In the genomic region with DNA sequence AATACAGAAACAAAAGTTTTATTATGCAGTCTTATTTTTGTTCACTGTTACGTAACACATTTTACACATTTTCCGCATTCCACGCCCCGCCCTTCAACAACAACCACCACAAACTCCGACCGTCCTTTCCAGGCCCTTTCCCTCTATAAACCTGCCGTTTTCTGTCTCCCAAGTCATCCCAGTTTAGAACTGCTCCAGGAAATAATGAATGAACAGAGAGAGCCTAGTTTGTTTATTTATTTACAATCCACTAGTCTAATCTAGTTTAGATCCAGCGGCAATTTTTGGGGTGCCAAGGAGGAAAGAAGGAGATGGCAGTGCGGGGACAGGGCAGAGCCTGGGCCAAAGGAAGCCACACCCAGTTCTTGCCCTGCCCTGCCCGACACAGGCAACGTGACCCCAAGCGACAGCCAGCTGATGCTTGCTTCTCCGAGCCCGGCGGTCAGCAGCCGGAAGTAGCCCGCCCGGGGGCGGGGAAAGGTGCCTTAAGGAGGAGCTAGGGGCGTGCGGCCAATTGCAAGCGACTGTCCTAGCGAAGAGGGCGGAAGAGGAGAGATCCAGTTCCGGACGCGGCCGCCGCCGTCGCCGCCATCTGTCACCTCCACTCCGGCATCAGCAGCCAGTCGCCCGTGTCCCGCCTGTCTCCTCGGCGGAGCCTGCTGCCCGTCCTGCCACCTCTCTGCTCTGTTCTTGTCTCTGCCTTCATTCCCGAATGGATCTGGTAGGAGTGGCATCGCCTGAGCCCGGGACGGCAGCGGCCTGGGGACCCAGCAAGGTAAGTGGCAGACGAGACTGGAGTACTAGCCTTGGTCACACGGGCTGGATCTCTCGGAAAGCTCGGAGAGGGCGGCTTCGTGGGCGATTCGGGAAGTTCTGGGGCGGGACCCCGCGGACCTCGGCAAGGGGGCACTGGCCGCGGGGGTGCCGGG, we compare ENCODE assay signal across 1 cellular context.
A peak's percentile ranks its signal among the peaks of the same experiment; 100 is the strongest.
TF ChIP-seq lines count a peak whose summit lies in the region.

A gene with protein sequence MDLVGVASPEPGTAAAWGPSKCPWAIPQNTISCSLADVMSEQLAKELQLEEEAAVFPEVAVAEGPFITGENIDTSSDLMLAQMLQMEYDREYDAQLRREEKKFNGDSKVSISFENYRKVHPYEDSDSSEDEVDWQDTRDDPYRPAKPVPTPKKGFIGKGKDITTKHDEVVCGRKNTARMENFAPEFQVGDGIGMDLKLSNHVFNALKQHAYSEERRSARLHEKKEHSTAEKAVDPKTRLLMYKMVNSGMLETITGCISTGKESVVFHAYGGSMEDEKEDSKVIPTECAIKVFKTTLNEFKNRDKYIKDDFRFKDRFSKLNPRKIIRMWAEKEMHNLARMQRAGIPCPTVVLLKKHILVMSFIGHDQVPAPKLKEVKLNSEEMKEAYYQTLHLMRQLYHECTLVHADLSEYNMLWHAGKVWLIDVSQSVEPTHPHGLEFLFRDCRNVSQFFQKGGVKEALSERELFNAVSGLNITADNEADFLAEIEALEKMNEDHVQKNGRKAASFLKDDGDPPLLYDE (plus strand): TSS at position 560 of the 929 bp plus-strand sequence. CDS start 153 bp downstream, at position 713.

TF ChIP-seq in K562, 482 proteins besides CTCF, POLR2A, EP300 and RAD21 (continued from another document and continues in another):
- TF ChIP-seq, protein P1, sequence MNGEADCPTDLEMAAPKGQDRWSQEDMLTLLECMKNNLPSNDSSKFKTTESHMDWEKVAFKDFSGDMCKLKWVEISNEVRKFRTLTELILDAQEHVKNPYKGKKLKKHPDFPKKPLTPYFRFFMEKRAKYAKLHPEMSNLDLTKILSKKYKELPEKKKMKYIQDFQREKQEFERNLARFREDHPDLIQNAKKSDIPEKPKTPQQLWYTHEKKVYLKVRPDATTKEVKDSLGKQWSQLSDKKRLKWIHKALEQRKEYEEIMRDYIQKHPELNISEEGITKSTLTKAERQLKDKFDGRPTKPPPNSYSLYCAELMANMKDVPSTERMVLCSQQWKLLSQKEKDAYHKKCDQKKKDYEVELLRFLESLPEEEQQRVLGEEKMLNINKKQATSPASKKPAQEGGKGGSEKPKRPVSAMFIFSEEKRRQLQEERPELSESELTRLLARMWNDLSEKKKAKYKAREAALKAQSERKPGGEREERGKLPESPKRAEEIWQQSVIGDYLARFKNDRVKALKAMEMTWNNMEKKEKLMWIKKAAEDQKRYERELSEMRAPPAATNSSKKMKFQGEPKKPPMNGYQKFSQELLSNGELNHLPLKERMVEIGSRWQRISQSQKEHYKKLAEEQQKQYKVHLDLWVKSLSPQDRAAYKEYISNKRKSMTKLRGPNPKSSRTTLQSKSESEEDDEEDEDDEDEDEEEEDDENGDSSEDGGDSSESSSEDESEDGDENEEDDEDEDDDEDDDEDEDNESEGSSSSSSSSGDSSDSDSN (IDR thresholded peaks at IDR 0.05; ENCODE audit: borderline replicate concordance in 1 of 2, low read depth in 2 of 2, low read length in 2 of 2), result 0 out of 4 replicates have a peak, but pooled peaks of 1 of the 2 experiments have one; percentile 18
- peak; percentile 89 for TF ChIP-seq CHD1 (IDR thresholded peaks at IDR 0.05; ENCODE audit: low read length)
- TF ChIP-seq, protein P2, sequence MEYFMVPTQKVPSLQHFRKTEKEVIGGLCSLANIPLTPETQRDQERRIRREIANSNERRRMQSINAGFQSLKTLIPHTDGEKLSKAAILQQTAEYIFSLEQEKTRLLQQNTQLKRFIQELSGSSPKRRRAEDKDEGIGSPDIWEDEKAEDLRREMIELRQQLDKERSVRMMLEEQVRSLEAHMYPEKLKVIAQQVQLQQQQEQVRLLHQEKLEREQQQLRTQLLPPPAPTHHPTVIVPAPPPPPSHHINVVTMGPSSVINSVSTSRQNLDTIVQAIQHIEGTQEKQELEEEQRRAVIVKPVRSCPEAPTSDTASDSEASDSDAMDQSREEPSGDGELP (CRISPR knock-in tag; IDR thresholded peaks at IDR 0.05; ENCODE audit: borderline replicate concordance), result peak; percentile 100
- TF ChIP-seq, protein P3, sequence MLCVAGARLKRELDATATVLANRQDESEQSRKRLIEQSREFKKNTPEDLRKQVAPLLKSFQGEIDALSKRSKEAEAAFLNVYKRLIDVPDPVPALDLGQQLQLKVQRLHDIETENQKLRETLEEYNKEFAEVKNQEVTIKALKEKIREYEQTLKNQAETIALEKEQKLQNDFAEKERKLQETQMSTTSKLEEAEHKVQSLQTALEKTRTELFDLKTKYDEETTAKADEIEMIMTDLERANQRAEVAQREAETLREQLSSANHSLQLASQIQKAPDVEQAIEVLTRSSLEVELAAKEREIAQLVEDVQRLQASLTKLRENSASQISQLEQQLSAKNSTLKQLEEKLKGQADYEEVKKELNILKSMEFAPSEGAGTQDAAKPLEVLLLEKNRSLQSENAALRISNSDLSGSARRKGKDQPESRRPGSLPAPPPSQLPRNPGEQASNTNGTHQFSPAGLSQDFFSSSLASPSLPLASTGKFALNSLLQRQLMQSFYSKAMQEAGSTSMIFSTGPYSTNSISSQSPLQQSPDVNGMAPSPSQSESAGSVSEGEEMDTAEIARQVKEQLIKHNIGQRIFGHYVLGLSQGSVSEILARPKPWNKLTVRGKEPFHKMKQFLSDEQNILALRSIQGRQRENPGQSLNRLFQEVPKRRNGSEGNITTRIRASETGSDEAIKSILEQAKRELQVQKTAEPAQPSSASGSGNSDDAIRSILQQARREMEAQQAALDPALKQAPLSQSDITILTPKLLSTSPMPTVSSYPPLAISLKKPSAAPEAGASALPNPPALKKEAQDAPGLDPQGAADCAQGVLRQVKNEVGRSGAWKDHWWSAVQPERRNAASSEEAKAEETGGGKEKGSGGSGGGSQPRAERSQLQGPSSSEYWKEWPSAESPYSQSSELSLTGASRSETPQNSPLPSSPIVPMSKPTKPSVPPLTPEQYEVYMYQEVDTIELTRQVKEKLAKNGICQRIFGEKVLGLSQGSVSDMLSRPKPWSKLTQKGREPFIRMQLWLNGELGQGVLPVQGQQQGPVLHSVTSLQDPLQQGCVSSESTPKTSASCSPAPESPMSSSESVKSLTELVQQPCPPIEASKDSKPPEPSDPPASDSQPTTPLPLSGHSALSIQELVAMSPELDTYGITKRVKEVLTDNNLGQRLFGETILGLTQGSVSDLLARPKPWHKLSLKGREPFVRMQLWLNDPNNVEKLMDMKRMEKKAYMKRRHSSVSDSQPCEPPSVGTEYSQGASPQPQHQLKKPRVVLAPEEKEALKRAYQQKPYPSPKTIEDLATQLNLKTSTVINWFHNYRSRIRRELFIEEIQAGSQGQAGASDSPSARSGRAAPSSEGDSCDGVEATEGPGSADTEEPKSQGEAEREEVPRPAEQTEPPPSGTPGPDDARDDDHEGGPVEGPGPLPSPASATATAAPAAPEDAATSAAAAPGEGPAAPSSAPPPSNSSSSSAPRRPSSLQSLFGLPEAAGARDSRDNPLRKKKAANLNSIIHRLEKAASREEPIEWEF (CRISPR knock-in tag; IDR thresholded peaks at IDR 0.05), result no peak; the same call in 1 of the 2 replicates
- TF ChIP-seq BRCA1 (IDR thresholded peaks at IDR 0.05), result no peak
- no peak for TF ChIP-seq BRCA1 (CRISPR knock-in tag; IDR thresholded peaks at IDR 0.05)
- no peak for TF ChIP-seq SMARCA5 (IDR thresholded peaks at IDR 0.05)
- TF ChIP-seq, protein P4, sequence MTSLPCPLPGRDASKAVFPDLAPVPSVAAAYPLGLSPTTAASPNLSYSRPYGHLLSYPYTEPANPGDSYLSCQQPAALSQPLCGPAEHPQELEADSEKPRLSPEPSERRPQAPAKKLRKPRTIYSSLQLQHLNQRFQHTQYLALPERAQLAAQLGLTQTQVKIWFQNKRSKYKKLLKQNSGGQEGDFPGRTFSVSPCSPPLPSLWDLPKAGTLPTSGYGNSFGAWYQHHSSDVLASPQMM (CRISPR knock-in tag; IDR thresholded peaks at IDR 0.05), result no peak
- TF ChIP-seq KAT8 (IDR thresholded peaks at IDR 0.05; ENCODE audit: low read depth), result no peak
- TF ChIP-seq, protein P5, sequence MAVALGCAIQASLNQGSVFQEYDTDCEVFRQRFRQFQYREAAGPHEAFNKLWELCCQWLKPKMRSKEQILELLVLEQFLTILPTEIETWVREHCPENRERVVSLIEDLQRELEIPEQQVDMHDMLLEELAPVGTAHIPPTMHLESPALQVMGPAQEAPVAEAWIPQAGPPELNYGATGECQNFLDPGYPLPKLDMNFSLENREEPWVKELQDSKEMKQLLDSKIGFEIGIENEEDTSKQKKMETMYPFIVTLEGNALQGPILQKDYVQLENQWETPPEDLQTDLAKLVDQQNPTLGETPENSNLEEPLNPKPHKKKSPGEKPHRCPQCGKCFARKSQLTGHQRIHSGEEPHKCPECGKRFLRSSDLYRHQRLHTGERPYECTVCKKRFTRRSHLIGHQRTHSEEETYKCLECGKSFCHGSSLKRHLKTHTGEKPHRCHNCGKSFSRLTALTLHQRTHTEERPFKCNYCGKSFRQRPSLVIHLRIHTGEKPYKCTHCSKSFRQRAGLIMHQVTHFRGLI (CRISPR knock-in tag; IDR thresholded peaks at IDR 0.05), result no peak
- TF ChIP-seq, protein P6, sequence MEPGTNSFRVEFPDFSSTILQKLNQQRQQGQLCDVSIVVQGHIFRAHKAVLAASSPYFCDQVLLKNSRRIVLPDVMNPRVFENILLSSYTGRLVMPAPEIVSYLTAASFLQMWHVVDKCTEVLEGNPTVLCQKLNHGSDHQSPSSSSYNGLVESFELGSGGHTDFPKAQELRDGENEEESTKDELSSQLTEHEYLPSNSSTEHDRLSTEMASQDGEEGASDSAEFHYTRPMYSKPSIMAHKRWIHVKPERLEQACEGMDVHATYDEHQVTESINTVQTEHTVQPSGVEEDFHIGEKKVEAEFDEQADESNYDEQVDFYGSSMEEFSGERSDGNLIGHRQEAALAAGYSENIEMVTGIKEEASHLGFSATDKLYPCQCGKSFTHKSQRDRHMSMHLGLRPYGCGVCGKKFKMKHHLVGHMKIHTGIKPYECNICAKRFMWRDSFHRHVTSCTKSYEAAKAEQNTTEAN (CRISPR knock-in tag; IDR thresholded peaks at IDR 0.05), result no peak
- TF ChIP-seq, protein P7, sequence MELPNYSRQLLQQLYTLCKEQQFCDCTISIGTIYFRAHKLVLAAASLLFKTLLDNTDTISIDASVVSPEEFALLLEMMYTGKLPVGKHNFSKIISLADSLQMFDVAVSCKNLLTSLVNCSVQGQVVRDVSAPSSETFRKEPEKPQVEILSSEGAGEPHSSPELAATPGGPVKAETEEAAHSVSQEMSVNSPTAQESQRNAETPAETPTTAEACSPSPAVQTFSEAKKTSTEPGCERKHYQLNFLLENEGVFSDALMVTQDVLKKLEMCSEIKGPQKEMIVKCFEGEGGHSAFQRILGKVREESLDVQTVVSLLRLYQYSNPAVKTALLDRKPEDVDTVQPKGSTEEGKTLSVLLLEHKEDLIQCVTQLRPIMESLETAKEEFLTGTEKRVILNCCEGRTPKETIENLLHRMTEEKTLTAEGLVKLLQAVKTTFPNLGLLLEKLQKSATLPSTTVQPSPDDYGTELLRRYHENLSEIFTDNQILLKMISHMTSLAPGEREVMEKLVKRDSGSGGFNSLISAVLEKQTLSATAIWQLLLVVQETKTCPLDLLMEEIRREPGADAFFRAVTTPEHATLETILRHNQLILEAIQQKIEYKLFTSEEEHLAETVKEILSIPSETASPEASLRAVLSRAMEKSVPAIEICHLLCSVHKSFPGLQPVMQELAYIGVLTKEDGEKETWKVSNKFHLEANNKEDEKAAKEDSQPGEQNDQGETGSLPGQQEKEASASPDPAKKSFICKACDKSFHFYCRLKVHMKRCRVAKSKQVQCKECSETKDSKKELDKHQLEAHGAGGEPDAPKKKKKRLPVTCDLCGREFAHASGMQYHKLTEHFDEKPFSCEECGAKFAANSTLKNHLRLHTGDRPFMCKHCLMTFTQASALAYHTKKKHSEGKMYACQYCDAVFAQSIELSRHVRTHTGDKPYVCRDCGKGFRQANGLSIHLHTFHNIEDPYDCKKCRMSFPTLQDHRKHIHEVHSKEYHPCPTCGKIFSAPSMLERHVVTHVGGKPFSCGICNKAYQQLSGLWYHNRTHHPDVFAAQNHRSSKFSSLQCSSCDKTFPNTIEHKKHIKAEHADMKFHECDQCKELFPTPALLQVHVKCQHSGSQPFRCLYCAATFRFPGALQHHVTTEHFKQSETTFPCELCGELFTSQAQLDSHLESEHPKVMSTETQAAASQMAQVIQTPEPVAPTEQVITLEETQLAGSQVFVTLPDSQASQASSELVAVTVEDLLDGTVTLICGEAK (IDR thresholded peaks at IDR 0.05), result peak; percentile 93
- TF ChIP-seq, protein P7 (CRISPR knock-in tag; IDR thresholded peaks at IDR 0.05), result 0 out of 2 replicates have a peak, but pooled peaks have one; percentile 8
- TF ChIP-seq CTBP1 (IDR thresholded peaks at IDR 0.05; ENCODE audit: borderline replicate concordance), result peak; percentile 87; the same call in 1 of the 2 replicates
- TF ChIP-seq SIN3B (IDR thresholded peaks at IDR 0.05; ENCODE audit: low read depth), result peak; percentile 65; the same call in 1 of the 2 replicates
